Comparison of ENCODE assay signal across 19 cellular contexts in genomic region chr22:17698948-17699347, GRCh38.
DNase-seq lines count a peak whose midpoint lies in the region; ATAC-seq and TF ChIP-seq lines count a peak whose summit lies in the region.
"Had no signal": no experiment of that assay in that cellular context is flagged by ENCODE, and none has a peak within 500 bp of the region (broad histone marks: within the 10 kb centered on the region; RNA-seq: fewer than 3 reads in every experiment).

No MANE protein-coding gene starts in this region.

- POLR2A ChIA-PET in activated CD4-positive, alpha-beta memory T cell treated with anti-CD3 and anti-CD28 coated beads, Interleukin-2, amount 10 ng/mL, durations not matched to agents 7 days and 5 days (lab: Charles Lee) = interaction anchor here (1.2 kb wide), 1 partner anchor 60 kb away, joined by 3 read pairs; no protein-coding TSS in a partner anchor
- POLR2A ChIA-PET in activated CD4-positive, alpha-beta memory T cell treated with anti-CD3 and anti-CD28 coated beads for 36 hours (lab: Charles Lee) = no interaction called here

- H3K27ac ChIP-seq in CD4-positive, CD25-positive, alpha-beta regulatory T cell (ENCODE audit: insufficient read depth, low read length, poor library complexity, severe bottlenecking) = no peak overlapping the region
- H3K27ac ChIP-seq in neural progenitor cell = no peak overlapping the region

- no peak for DNase-seq in activated CD4-positive, alpha-beta memory T cell treated with anti-CD3 and anti-CD28 coated beads, Interleukin-2, amount 10 ng/mL, durations not matched to agents 7 days and 5 days
- DNase-seq in activated CD4-positive, alpha-beta memory T cell treated with anti-CD3 and anti-CD28 coated beads for 36 hours = no peak
- no peak for DNase-seq in CD4-positive, CD25-positive, alpha-beta regulatory T cell
- peak; percentile 22 for DNase-seq in OCI-M1 (lab: John Stamatoyannopoulos, UW)
- DNase-seq in central memory CD8-positive, alpha-beta T cell (ENCODE audit: low spot score in 2 of 2) = no peak
- DNase-seq in stimulated activated CD4-positive, alpha-beta T cell treated with anti-CD3 and anti-CD28 coated beads, Interleukin-4, amount 100 ng/mL, for 1 hour = no peak
- DNase-seq in AG08396 (ENCODE audit: low spot score) = no peak
- no peak for DNase-seq in neural progenitor cell (ENCODE audit: low spot score)
- DNase-seq: C1 segment of cervical spinal cord, Kasumi-1, MM.1S, NCI-H1417 treated with DMSO at 0.1 percent for 48 hours, NCI-H2029, NCI-H2171, NCI-H446, NCI-H69, RPMI8226, SIG-M5 had no signal

- no peaks in the 10 kb centered on the region for H3K27me3 Mint-ChIP-seq in activated CD4-positive, alpha-beta memory T cell treated with anti-CD3 and anti-CD28 coated beads, Interleukin-2, amount 10 ng/mL, durations not matched to agents 7 days and 5 days
- H3K27me3 Mint-ChIP-seq in activated CD4-positive, alpha-beta memory T cell treated with anti-CD3 and anti-CD28 coated beads for 36 hours = no peaks in the 10 kb centered on the region
- no peaks in the 10 kb centered on the region for H3K27me3 Mint-ChIP-seq in CD4-positive, CD25-positive, alpha-beta regulatory T cell
- no peaks in the 10 kb centered on the region for H3K27me3 Mint-ChIP-seq in central memory CD8-positive, alpha-beta T cell
- H3K27me3 Mint-ChIP-seq in neural progenitor cell (ENCODE audit: insufficient read depth, low read depth) = peaks cover 2% of the 10 kb centered on the region

- no peak overlapping the region for H3K4me3 Mint-ChIP-seq in activated CD4-positive, alpha-beta memory T cell treated with anti-CD3 and anti-CD28 coated beads, Interleukin-2, amount 10 ng/mL, durations not matched to agents 7 days and 5 days
- no peak overlapping the region for H3K4me3 Mint-ChIP-seq in activated CD4-positive, alpha-beta memory T cell treated with anti-CD3 and anti-CD28 coated beads for 36 hours
- no peak overlapping the region for H3K4me3 Mint-ChIP-seq in CD4-positive, CD25-positive, alpha-beta regulatory T cell
- H3K4me3 Mint-ChIP-seq in central memory CD8-positive, alpha-beta T cell = no peak overlapping the region
- no peak overlapping the region for H3K4me3 Mint-ChIP-seq in neural progenitor cell
- H3K4me3 Mint-ChIP-seq: GM23338 had no signal

- H4K20me1 ChIP-seq in neural progenitor cell (ENCODE audit: low read depth) = no peaks in the 10 kb centered on the region

- peaks cover 23% of the 10 kb centered on the region for H3K36me3 ChIP-seq in CD4-positive, CD25-positive, alpha-beta regulatory T cell (ENCODE audit: control insufficient read depth, insufficient read depth, low read length)
- no peaks in the 10 kb centered on the region for H3K36me3 ChIP-seq in neural progenitor cell

- H3K4me2 ChIP-seq in neural progenitor cell = no peak overlapping the region
- H3K4me2 ChIP-seq: GM23338 had no signal

- H3K4me1 Mint-ChIP-seq in activated CD4-positive, alpha-beta memory T cell treated with anti-CD3 and anti-CD28 coated beads, Interleukin-2, amount 10 ng/mL, durations not matched to agents 7 days and 5 days = peaks cover 13% of the 10 kb centered on the region
- H3K4me1 Mint-ChIP-seq in activated CD4-positive, alpha-beta memory T cell treated with anti-CD3 and anti-CD28 coated beads for 36 hours (ENCODE audit: low read depth) = peaks cover 4% of the 10 kb centered on the region
- peaks cover 8 to 20% (median 13%) of the 10 kb centered on the region in 4 donors for H3K4me1 Mint-ChIP-seq in CD4-positive, CD25-positive, alpha-beta regulatory T cell
- no peaks in the 10 kb centered on the region for H3K4me1 Mint-ChIP-seq in central memory CD8-positive, alpha-beta T cell
- H3K4me1 Mint-ChIP-seq in neural progenitor cell = peaks cover 5% of the 10 kb centered on the region

- CTCF ChIA-PET in activated CD4-positive, alpha-beta memory T cell treated with anti-CD3 and anti-CD28 coated beads, Interleukin-2, amount 10 ng/mL, durations not matched to agents 7 days and 5 days (lab: Charles Lee) = no interaction called here
- CTCF ChIA-PET in activated CD4-positive, alpha-beta memory T cell treated with anti-CD3 and anti-CD28 coated beads for 36 hours (lab: Charles Lee) = no interaction called here

- no peaks in the 10 kb centered on the region for H3K27me3 ChIP-seq in CD4-positive, CD25-positive, alpha-beta regulatory T cell (ENCODE audit: control insufficient read depth, insufficient read depth, low read length)
- H3K27me3 ChIP-seq in neural progenitor cell = no peaks in the 10 kb centered on the region

- no peaks in the 10 kb centered on the region for H3F3A ChIP-seq in neural progenitor cell (ENCODE audit: low read depth)

- peaks cover 19% of the 10 kb centered on the region for H3K36me3 Mint-ChIP-seq in activated CD4-positive, alpha-beta memory T cell treated with anti-CD3 and anti-CD28 coated beads, Interleukin-2, amount 10 ng/mL, durations not matched to agents 7 days and 5 days (ENCODE audit: low read depth)
- peaks cover 15% of the 10 kb centered on the region for H3K36me3 Mint-ChIP-seq in activated CD4-positive, alpha-beta memory T cell treated with anti-CD3 and anti-CD28 coated beads for 36 hours
- peaks cover 28% of the 10 kb centered on the region for H3K36me3 Mint-ChIP-seq in CD4-positive, CD25-positive, alpha-beta regulatory T cell
- H3K36me3 Mint-ChIP-seq in central memory CD8-positive, alpha-beta T cell (ENCODE audit: insufficient read depth) = peaks cover 11% of the 10 kb centered on the region
- peaks cover 3% of the 10 kb centered on the region for H3K36me3 Mint-ChIP-seq in neural progenitor cell

- no peak for ATAC-seq in CD4-positive, CD25-positive, alpha-beta regulatory T cell (ENCODE audit: low read depth in 2 of 2)
- no peak for ATAC-seq in central memory CD8-positive, alpha-beta T cell (replicated peaks; ENCODE audit: extremely low read depth, poor library complexity, severe bottlenecking)
- ATAC-seq: GM23338 had no signal

- no peaks in the 10 kb centered on the region for H3K4me1 ChIP-seq in CD4-positive, CD25-positive, alpha-beta regulatory T cell (ENCODE audit: control insufficient read depth, insufficient read depth, low read length, poor library complexity, severe bottlenecking)
- H3K4me1 ChIP-seq in neural progenitor cell = no peaks in the 10 kb centered on the region

- no peak overlapping the region for H3K9ac ChIP-seq in neural progenitor cell

- H3K9me3 Mint-ChIP-seq in activated CD4-positive, alpha-beta memory T cell treated with anti-CD3 and anti-CD28 coated beads, Interleukin-2, amount 10 ng/mL, durations not matched to agents 7 days and 5 days = no peaks in the 10 kb centered on the region
- no peaks in the 10 kb centered on the region for H3K9me3 Mint-ChIP-seq in activated CD4-positive, alpha-beta memory T cell treated with anti-CD3 and anti-CD28 coated beads for 36 hours
- no peaks in the 10 kb centered on the region for H3K9me3 Mint-ChIP-seq in CD4-positive, CD25-positive, alpha-beta regulatory T cell
- H3K9me3 Mint-ChIP-seq in central memory CD8-positive, alpha-beta T cell = no peaks in the 10 kb centered on the region
- no peaks in the 10 kb centered on the region for H3K9me3 Mint-ChIP-seq in neural progenitor cell
- H3K9me3 Mint-ChIP-seq: GM23338 had no signal

- no peaks in the 10 kb centered on the region for H3K9me3 ChIP-seq in CD4-positive, CD25-positive, alpha-beta regulatory T cell (ENCODE audit: control insufficient read depth in 2 of 2, low read length in 2 of 2)
- H3K9me3 ChIP-seq in neural progenitor cell (ENCODE audit: low read depth) = no peaks in the 10 kb centered on the region

- H3K79me2 ChIP-seq in neural progenitor cell (ENCODE audit: low read depth) = no peaks in the 10 kb centered on the region

- intact Hi-C loops in activated CD4-positive, alpha-beta memory T cell treated with anti-CD3 and anti-CD28 coated beads for 36 hours (cut with micrococcal nuclease) = no loop called here

- peak overlapping the region; percentile 50 for H3K27ac Mint-ChIP-seq in activated CD4-positive, alpha-beta memory T cell treated with anti-CD3 and anti-CD28 coated beads, Interleukin-2, amount 10 ng/mL, durations not matched to agents 7 days and 5 days
- H3K27ac Mint-ChIP-seq in activated CD4-positive, alpha-beta memory T cell treated with anti-CD3 and anti-CD28 coated beads for 36 hours = no peak overlapping the region
- H3K27ac Mint-ChIP-seq in CD4-positive, CD25-positive, alpha-beta regulatory T cell = peak overlapping the region in 2 of 3 donors; percentile 29 to 40
- H3K27ac Mint-ChIP-seq in central memory CD8-positive, alpha-beta T cell (ENCODE audit: low read depth) = peak overlapping the region; percentile 75
- no peak overlapping the region for H3K27ac Mint-ChIP-seq in neural progenitor cell

- no peak for TF ChIP-seq CTCF in neural progenitor cell (IDR thresholded peaks at IDR 0.05)

- H2AFZ ChIP-seq in neural progenitor cell (replicated peaks) = no peak overlapping the region
- H2AFZ ChIP-seq: GM23338 had no signal

- H3K4me3 ChIP-seq in CD4-positive, CD25-positive, alpha-beta regulatory T cell (ENCODE audit: low read depth, low read length) = no peak overlapping the region
- H3K4me3 ChIP-seq in neural progenitor cell = no peak overlapping the region
- H3K4me3 ChIP-seq: GM23338 had no signal

Comparison
In these comparisons a context has a peak if more than half of its experiments do, and no peak if none do; other contexts are left out.
1. H3K27ac Mint-ChIP-seq: peak in activated CD4-positive, alpha-beta memory T cell treated with anti-CD3 and anti-CD28 coated beads, Interleukin-2, amount 10 ng/mL, durations not matched to agents 7 days and 5 days (single experiment), CD4-positive, CD25-positive, alpha-beta regulatory T cell (2 of 3) and central memory CD8-positive, alpha-beta T cell (single experiment); none in activated CD4-positive, alpha-beta memory T cell treated with anti-CD3 and anti-CD28 coated beads for 36 hours (single experiment) and neural progenitor cell (single experiment).